16 cellular contexts compared by ENCODE assay signal in genomic region chr1:64378826-64379225, GRCh38.
DNase-seq lines count a peak whose midpoint lies in the region; ATAC-seq, FAIRE-seq and TF ChIP-seq lines count a peak whose summit lies in the region.
"Had no signal": no experiment of that assay in that cellular context is flagged by ENCODE, and none has a peak within 500 bp of the region (broad histone marks: within the 10 kb centered on the region; RNA-seq: fewer than 3 reads in every experiment).

No MANE protein-coding gene starts in this region.

- WGBS in K562 (ENCODE audit: insufficient coverage, low coverage, missing lambda C conversion rate), result 0% methylated on average over 7 of the region's 7 CpGs

- no peak for FAIRE-seq in K562 (lab: Jason Lieb, UNC)
- FAIRE-seq: endometrium had no signal

- H3K27me3 ChIP-seq in K562 (ENCODE audit: control insufficient read depth in 2 of 2, insufficient read depth in 2 of 2, low read length in 2 of 2), result no peaks in the 10 kb centered on the region
- H3K27me3 ChIP-seq: gastroesophageal sphincter had no signal

- H3K9ac ChIP-seq in K562 (ENCODE audit: insufficient read depth in 1 of 2, low read depth in 2 of 2, low read length in 2 of 2), result no peak overlapping the region

- in situ Hi-C loops in K562 (cut with MboI), result no loop called here

- DNase-seq in AG09309 (ENCODE audit: low read depth) (no peak), K562 (ENCODE audit: extremely low read depth in 1 of 4, low spot score in 3 of 4) (peak in 1 of 4 experiments; percentile 9), iPS-NIHi7 (ENCODE audit: extremely low spot score) (peak; percentile 50), SHP77 (lab: John Stamatoyannopoulos, UW) (no peak), OCI-LY7 (ENCODE audit: low spot score) (no peak)
- DNase-seq in activated T-cell treated with anti-CD3 and anti-CD28 coated beads, Interleukin-2, amount 50 U/mL, for 24 hours, result no peak
- DNase-seq: activated B cell treated with CpG ODN at 0.5 μM for 24 hours, cerebellar nuclear complex, islet precursor cell, NCI-H2029 treated with DMSO at 0.1 percent for 48 hours, NCI-H526, right cardiac atrium had no signal

- H3K4me2 ChIP-seq in K562 (ENCODE audit: insufficient read depth, low read length), result no peak overlapping the region
- no peak overlapping the region for H3K4me2 ChIP-seq in OCI-LY7 (ENCODE audit: low read length)

- H3K36me3 ChIP-seq in HEK293 (ENCODE audit: control insufficient read depth in 2 of 2, insufficient read depth in 1 of 2, low read length in 2 of 2), result no peaks in the 10 kb centered on the region
- H3K36me3 ChIP-seq in K562 (ENCODE audit: control insufficient read depth, insufficient read depth, low read length), result no peaks in the 10 kb centered on the region
- no peaks in the 10 kb centered on the region for H3K36me3 ChIP-seq in OCI-LY7 (ENCODE audit: insufficient read depth, low read length)
- H3K36me3 ChIP-seq: gastroesophageal sphincter had no signal

- H3K27ac ChIP-seq in HEK293 (ENCODE audit: extremely low read depth, low read depth, low read length) (no peak overlapping the region), K562 (ENCODE audit: extremely low read depth, low read depth, low read length) (no peak overlapping the region), OCI-LY7 (ENCODE audit: low read depth, low read length, poor library complexity, severe bottlenecking) (no peak overlapping the region)
- H3K27ac ChIP-seq: gastroesophageal sphincter had no signal

- ATAC-seq in K562 (no peak), HG03378 (IDR thresholded peaks at IDR 0.05; ENCODE audit: unreplicated experiment) (no peak)
- ATAC-seq: gastroesophageal sphincter, right cardiac atrium had no signal

- intact Hi-C loops in K562 (cut with micrococcal nuclease), result no loop called here
- intact Hi-C loops in OCI-LY7 (cut with micrococcal nuclease; ENCODE audit: unreplicated experiment), result no loop called here

- no peaks in the 10 kb centered on the region for H4K20me1 ChIP-seq in K562 (replicated peaks; ENCODE audit: control insufficient read depth, insufficient read depth, low read length)
- H4K20me1 ChIP-seq in OCI-LY7 (ENCODE audit: insufficient read depth, low read length), result no peaks in the 10 kb centered on the region

- no peaks in the 10 kb centered on the region for H3K4me1 Mint-ChIP-seq in activated T-cell treated with anti-CD3 and anti-CD28 coated beads, Interleukin-2, amount 50 U/mL, for 24 hours (ENCODE audit: low read depth)
- H3K4me1 Mint-ChIP-seq: activated B cell treated with CpG ODN at 0.5 μM for 24 hours had no signal

- no peaks in the 10 kb centered on the region for H3K4me1 ChIP-seq in HEK293 (ENCODE audit: control insufficient read depth, insufficient read depth, low read length)
- H3K4me1 ChIP-seq in K562 (replicated peaks in 1 of 2; ENCODE audit: control insufficient read depth in 2 of 2, insufficient read depth in 2 of 2, low read length in 2 of 2), result no peaks in the 10 kb centered on the region
- no peaks in the 10 kb centered on the region for H3K4me1 ChIP-seq in OCI-LY7 (ENCODE audit: insufficient read depth, low read length, poor library complexity, severe bottlenecking)
- H3K4me1 ChIP-seq: gastroesophageal sphincter had no signal

- no peaks in the 10 kb centered on the region for H3K9me2 ChIP-seq in OCI-LY7 (ENCODE audit: insufficient read depth, low read length)

- TF ChIP-seq RAD21 in K562 (CRISPR knock-in tag; conservative IDR thresholded peaks at IDR 0.05 in 1 of 2, IDR thresholded peaks at IDR 0.05 in 1 of 2), result peak in 1 of 2 experiments; percentile 34; a peak in 1 of 4 replicates

- H3K9me3 ChIP-seq in HEK293 (ENCODE audit: control insufficient read depth, insufficient read depth, low read depth, low read length) (no peaks in the 10 kb centered on the region), K562 (replicated peaks; ENCODE audit: control insufficient read depth, insufficient read depth, low read depth, low read length) (no peaks in the 10 kb centered on the region), OCI-LY7 (ENCODE audit: low read length) (no peaks in the 10 kb centered on the region)

- no peaks in the 10 kb centered on the region for H3K27me3 Mint-ChIP-seq in activated T-cell treated with anti-CD3 and anti-CD28 coated beads, Interleukin-2, amount 50 U/mL, for 24 hours

- H2AFZ ChIP-seq in K562 (ENCODE audit: low read depth, low read length) (peak overlapping the region; percentile 16; the same call in 1 of the 2 replicates), OCI-LY7 (ENCODE audit: low read length) (no peak overlapping the region)

- POLR2A ChIA-PET in HEK293 (lab: Yijun Ruan, JAX), result no interaction called here
- POLR2A ChIA-PET in K562 (lab: Yijun Ruan, JAX), result no interaction called here
- POLR2A ChIA-PET in OCI-LY7 (lab: Charles Lee), result no interaction called here

- no peak for TF ChIP-seq EP300 in K562 (IDR thresholded peaks at IDR 0.05; ENCODE audit: low read length)

- no peak overlapping the region for H3K4me3 ChIP-seq in AG09309 (ENCODE audit: control insufficient read depth, low read depth, low read length)
- no peak overlapping the region for H3K4me3 ChIP-seq in HEK293 (ENCODE audit: low read depth, low read length)
- no peak overlapping the region for H3K4me3 ChIP-seq in K562
- no peak overlapping the region for H3K4me3 ChIP-seq in OCI-LY7 (ENCODE audit: low read depth, low read length, poor library complexity, severe bottlenecking)
- H3K4me3 ChIP-seq: gastroesophageal sphincter had no signal

- BruUV-seq in K562 (replicated peaks; lab: Mats Ljungman, UMichigan) (no TSS peak), OCI-LY7 (replicated peaks; lab: Mats Ljungman, UMichigan) (no TSS peak)

- no peaks in the 10 kb centered on the region for H3K9me1 ChIP-seq in K562 (ENCODE audit: control insufficient read depth, insufficient read depth, low read length)

- H3K27ac Mint-ChIP-seq in activated T-cell treated with anti-CD3 and anti-CD28 coated beads, Interleukin-2, amount 50 U/mL, for 24 hours, result no peak overlapping the region
- H3K27ac Mint-ChIP-seq: activated B cell treated with CpG ODN at 0.5 μM for 24 hours had no signal

- no peaks in the 10 kb centered on the region for H3K36me3 Mint-ChIP-seq in activated T-cell treated with anti-CD3 and anti-CD28 coated beads, Interleukin-2, amount 50 U/mL, for 24 hours (ENCODE audit: low read depth)

- H3K4me3 Mint-ChIP-seq in activated T-cell treated with anti-CD3 and anti-CD28 coated beads, Interleukin-2, amount 50 U/mL, for 24 hours, result no peak overlapping the region
- H3K4me3 Mint-ChIP-seq: activated B cell treated with CpG ODN at 0.5 μM for 24 hours had no signal

- TF ChIP-seq CTCF in AG09309 (IDR thresholded peaks at IDR 0.05; ENCODE audit: control insufficient read depth, insufficient read depth, low read depth, low read length, missing control alignments) (peak; percentile 1), HEK293 (tag by site-specific recombination; IDR thresholded peaks at IDR 0.05) (no peak), K562 (IDR thresholded peaks at IDR 0.05 in 2 of 3, conservative IDR thresholded peaks at IDR 0.05 in 1 of 3; ENCODE audit: insufficient read depth in 2 of 3, low read depth in 1 of 3, low read length in 3 of 3) (peak in 2 of 3 experiments; percentile 20 to 45; a peak in 2 of 6 replicates), OCI-LY7 (conservative IDR thresholded peaks at IDR 0.05; ENCODE audit: low read length) (no peak)

- H3K79me2 ChIP-seq in K562 (ENCODE audit: control insufficient read depth, insufficient read depth, low read length) (no peaks in the 10 kb centered on the region), OCI-LY7 (ENCODE audit: insufficient read depth, low read depth, low read length) (no peaks in the 10 kb centered on the region)

- TF ChIP-seq POLR2A in K562 (conservative IDR thresholded peaks at IDR 0.05), result no peak

- no peaks in the 10 kb centered on the region for H3K9me3 Mint-ChIP-seq in activated T-cell treated with anti-CD3 and anti-CD28 coated beads, Interleukin-2, amount 50 U/mL, for 24 hours
- H3K9me3 Mint-ChIP-seq: activated B cell treated with CpG ODN at 0.5 μM for 24 hours had no signal

- CTCF ChIA-PET in HEK293 (lab: Yijun Ruan, JAX), result interaction anchor here (0.6 kb wide), 1 partner anchor 50 kb away, joined by 3 read pairs; no protein-coding TSS in a partner anchor
- CTCF ChIA-PET in K562 (lab: Yijun Ruan, JAX; ENCODE audit: low intra/inter-chr PET ratio), result interaction anchor here (1.0 kb wide), 1 partner anchor 108 kb away, joined by 5 read pairs; no protein-coding TSS in a partner anchor
- CTCF ChIA-PET in OCI-LY7 (lab: Charles Lee; ENCODE audit: unreplicated experiment), result interaction anchor here (0.5 kb wide), 1 partner anchor 359 kb away, joined by 5 read pairs; no protein-coding TSS in a partner anchor

TF ChIP-seq in HEK293, 187 proteins besides CTCF, POLR2A, EP300 and RAD21 (continues in another document):
- TF ChIP-seq ZNF654 (tag by site-specific recombination; IDR thresholded peaks at IDR 0.05; ENCODE audit: low read depth), result peak; percentile 17; the same call in 1 of the 2 replicates

TF ChIP-seq in K562, 482 proteins besides CTCF, POLR2A, EP300 and RAD21:
- 0 out of 4 replicates have a peak, but pooled peaks have one; percentile 18 to 22 for TF ChIP-seq FOXK2 (conservative IDR thresholded peaks at IDR 0.05 in 1 of 2, IDR thresholded peaks at IDR 0.05 in 1 of 2; ENCODE audit: low read depth in 2 of 2)
- no peak for TF ChIP-seq CHD2 (IDR thresholded peaks at IDR 0.05; ENCODE audit: low read depth, low read length)
- no peak for TF ChIP-seq ZNF785 (CRISPR knock-in tag; IDR thresholded peaks at IDR 0.05)

Comparison
In these comparisons a context has a peak if more than half of its experiments do, and no peak if none do; other contexts are left out.
1. CTCF ChIP-seq: peak in AG09309 (single experiment) and K562 (2 of 3); none in HEK293 (single experiment) and OCI-LY7 (single experiment).